In genomic region chr20:63002511-63002910, GRCh38 we compare ENCODE assay signal across 34 cellular contexts. TPM values are rescaled to one million over a fixed set of nuclear protein-coding genes. Genes with fewer than 3 reads are reported as not detected.
"Had no signal": no experiment of that assay in that cellular context is flagged by ENCODE, and none has a peak within 500 bp of the region (broad histone marks: within the 10 kb centered on the region; RNA-seq: fewer than 3 reads in every experiment).

No MANE protein-coding gene starts in this region.

- H3K27ac ChIP-seq: breast epithelium, RWPE1, VCaP had no signal

- H3K4me3 ChIP-seq: breast epithelium had no signal

- DNase-seq: activated CD4-positive, alpha-beta memory T cell treated with anti-CD3 and anti-CD28 coated beads, Interleukin-2, amount 10 ng/mL, durations not matched to agents 7 days and 5 days; activated CD4-positive, alpha-beta T cell treated with anti-CD3 and anti-CD28 coated beads for 36 hours; activated CD4-positive, alpha-beta T cell treated with anti-CD3 and anti-CD28 coated beads, Interleukin-2, amount 50 U/mL, for 1 hour; activated gamma-delta T cell treated with Interleukin-2 at 50 U/mL for 16 hours; activated naive CD4-positive, alpha-beta T cell treated with anti-CD3 and anti-CD28 coated beads, Interleukin-2, amount 50 U/mL, for 16 hours; activated T-cell treated with anti-CD3 and anti-CD28 coated beads for 4 hours; activated T-cell treated with anti-CD3 and anti-CD28 coated beads, Interleukin-2, amount 50 U/mL, for 72 hours; aorta; central memory CD4-positive, alpha-beta T cell; Kasumi-1; KBM-7; NCI-H1092; NCI-H1417 treated with DMSO at 0.1 percent for 48 hours; NCI-H1694; NCI-H2029; NCI-H2107; NCI-H2171 treated with DMSO at 0.1 percent for 48 hours; NCI-H226; NCI-H526; NCI-H774; SHP77 treated with DMSO at 0.1 percent for 48 hours; T-helper 9 cell had no signal

- H3K9me3 ChIP-seq: breast epithelium had no signal

- H3K4me1 Mint-ChIP-seq: activated CD4-positive, alpha-beta T cell treated with anti-CD3 and anti-CD28 coated beads for 36 hours had no signal

- H3K4me3 Mint-ChIP-seq: activated CD4-positive, alpha-beta memory T cell treated with anti-CD3 and anti-CD28 coated beads, Interleukin-2, amount 10 ng/mL, durations not matched to agents 7 days and 5 days; activated CD4-positive, alpha-beta T cell treated with anti-CD3 and anti-CD28 coated beads for 36 hours; activated T-cell treated with anti-CD3 and anti-CD28 coated beads, Interleukin-2, amount 50 U/mL, for 72 hours; T-helper 1 cell treated with Interleukin-12 subunit alpha and Interleukin-12 subunit beta and Interleukin-4 antibody, amounts not matched to agents 30 μg/mL and 1 μg/mL, for 36 hours had no signal

- FAIRE-seq: TTC549 had no signal

- H3K9me3 Mint-ChIP-seq: activated CD4-positive, alpha-beta memory T cell treated with anti-CD3 and anti-CD28 coated beads, Interleukin-2, amount 10 ng/mL, durations not matched to agents 7 days and 5 days; activated T-cell treated with anti-CD3 and anti-CD28 coated beads, Interleukin-2, amount 50 U/mL, for 72 hours; activated T-helper 2 cell treated with anti-CD3 and anti-CD28 coated beads, Interferon-gamma antibody, Interleukin-2, Interleukin-4, amounts not matched to agents 10 μg/mL and 5 μg/mL and 100 μg/mL, durations not matched to agents 14 hours and 24 hours and 36 hours; T-helper 1 cell treated with Interleukin-12 subunit alpha and Interleukin-12 subunit beta and Interleukin-4 antibody, amounts not matched to agents 30 μg/mL and 1 μg/mL, for 36 hours had no signal

- H3K36me3 ChIP-seq: breast epithelium had no signal

- H3K27ac Mint-ChIP-seq: activated CD4-positive, alpha-beta memory T cell treated with anti-CD3 and anti-CD28 coated beads, Interleukin-2, amount 10 ng/mL, durations not matched to agents 7 days and 5 days; activated CD4-positive, alpha-beta T cell treated with anti-CD3 and anti-CD28 coated beads for 36 hours; activated T-cell treated with anti-CD3 and anti-CD28 coated beads, Interleukin-2, amount 50 U/mL, for 72 hours; activated T-helper 2 cell treated with anti-CD3 and anti-CD28 coated beads, Interferon-gamma antibody, Interleukin-2, Interleukin-4, amounts not matched to agents 10 μg/mL and 5 μg/mL and 100 μg/mL, durations not matched to agents 14 hours and 24 hours and 36 hours; T-helper 1 cell treated with Interleukin-12 subunit alpha and Interleukin-12 subunit beta and Interleukin-4 antibody, amounts not matched to agents 30 μg/mL and 1 μg/mL, for 36 hours had no signal

RNA-seq across cellular contexts. Expression of gene BHLHE23, which starts 4.3 kb away (rescaled TPM):
- total RNA-seq: activated CD4-positive, alpha-beta memory T cell treated with anti-CD3 and anti-CD28 coated beads, Interleukin-2, amount 10 ng/mL, durations not matched to agents 7 days and 5 days; activated CD4-positive, alpha-beta T cell treated with anti-CD3 and anti-CD28 coated beads for 36 hours; activated CD8-positive, alpha-beta memory T cell treated with anti-CD3 and anti-CD28 coated beads for 36 hours; activated T-cell treated with anti-CD3 and anti-CD28 coated beads, Interleukin-2, amount 50 U/mL, for 72 hours; activated T-helper 2 cell treated with anti-CD3 and anti-CD28 coated beads, Interferon-gamma antibody, Interleukin-2, Interleukin-4, amounts not matched to agents 10 μg/mL and 5 μg/mL and 100 μg/mL, durations not matched to agents 14 hours and 24 hours and 36 hours; aorta; breast epithelium; chondrocyte; MCF 10A; NCI-H460; OCI-LY7; SK-MEL-5 had no signal

RNA-seq across cellular contexts. Expression of gene SLC17A9, which starts 50.0 kb away (rescaled TPM):
- total RNA-seq: SK-MEL-5 had no signal
